Comparison of ENCODE assay signal across 15 cellular contexts in the genomic region with DNA sequence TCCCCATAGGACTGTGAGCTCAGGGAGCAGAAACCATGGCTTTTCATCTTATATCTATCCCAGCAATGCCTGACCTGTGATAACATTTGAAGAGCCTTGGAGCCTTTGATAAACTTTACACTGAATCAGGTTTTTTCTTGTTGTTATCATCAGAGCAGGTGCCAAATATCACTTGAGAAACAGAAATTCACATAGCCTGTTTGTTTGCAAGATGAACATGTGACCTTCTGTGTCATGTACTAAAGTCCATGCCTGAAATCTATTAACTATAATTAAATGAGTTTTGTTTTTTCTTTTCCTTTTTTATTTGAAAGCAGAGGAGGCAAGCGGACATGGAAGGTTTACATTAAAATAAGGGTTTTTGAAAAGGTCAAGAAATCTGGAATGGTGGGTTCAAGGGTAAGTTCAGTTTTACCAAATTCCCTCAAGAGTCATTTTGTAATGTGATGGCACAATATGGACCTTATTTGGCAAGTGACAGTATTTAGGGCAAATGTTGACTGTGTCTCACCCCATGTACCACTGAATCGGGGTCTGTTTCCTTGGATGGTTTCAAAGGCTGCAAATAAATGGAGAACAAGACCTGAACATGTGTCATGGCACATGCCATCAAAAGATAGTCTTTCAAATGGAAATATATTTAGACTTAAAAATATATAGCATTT.
A peak's percentile ranks its signal among the peaks of the same experiment; 100 is the strongest.
DNase-seq lines count a peak whose midpoint lies in the region; ATAC-seq, FAIRE-seq and TF ChIP-seq lines count a peak whose summit lies in the region.
"Had no signal": no experiment of that assay in that cellular context is flagged by ENCODE, and none has a peak within 500 bp of the region (broad histone marks: within the 10 kb centered on the region; RNA-seq: fewer than 3 reads in every experiment).

No MANE protein-coding gene starts in this region.

- intact Hi-C loops in mucosa of descending colon (cut with DNase I, micrococcal nuclease) (no loop called here), Right ventricle myocardium inferior (cut with DNase I) (loop anchor here (2.0 kb wide), 1 partner anchor 144 kb away; no protein-coding TSS in a partner anchor), Right ventricle myocardium superior (cut with DNase I) (loop anchor here (10.0 kb wide), 1 partner anchor 144 kb away; no protein-coding TSS in a partner anchor)

- no peak for TF ChIP-seq POLR2A in H54 (IDR thresholded peaks at IDR 0.05; ENCODE audit: low read depth, low read length)

- peak; percentile 3 for DNase-seq in cerebellar cortex (ENCODE audit: low spot score)
- no peak for DNase-seq in left lobe of liver (ENCODE audit: low spot score)
- no peak for DNase-seq in mucosa of descending colon
- no peak for DNase-seq in H54 (ENCODE audit: insufficient read length, low spot score)
- no peak for DNase-seq in Right ventricle myocardium inferior (ENCODE audit: missing footprints)
- DNase-seq in Right ventricle myocardium superior = no peak
- DNase-seq: AML-193; CD4-positive, alpha-beta T cell; DMS153; DND-41; HCEC 1CT had no signal

- H3K36me3 ChIP-seq in mucosa of descending colon (ENCODE audit: low read depth) = no peaks in the 10 kb centered on the region

- FAIRE-seq in H54 (lab: Jason Lieb, UNC) = no peak
- FAIRE-seq: A549, GM12878, GM19239 had no signal

- ATAC-seq in left lobe of liver (peak; percentile 70), mucosa of descending colon (peak; percentile 42), Right ventricle myocardium inferior (no peak), Right ventricle myocardium superior (ENCODE audit: poor library complexity) (no peak)

- no peak overlapping the region for H3K4me3 ChIP-seq in mucosa of descending colon
- H3K4me3 ChIP-seq: A549, GM12878, GM23248 had no signal

- peaks cover 3% of the 10 kb centered on the region for H3K4me1 ChIP-seq in mucosa of descending colon (ENCODE audit: low read depth)
- H3K4me1 ChIP-seq: A549 had no signal

- no peak for TF ChIP-seq CTCF in mucosa of descending colon (IDR thresholded peaks at IDR 0.05)

- no peaks in the 10 kb centered on the region for H3K9me3 ChIP-seq in mucosa of descending colon
- H3K9me3 ChIP-seq: A549 had no signal

Comparison
In these comparisons a context has a peak if more than half of its experiments do, and no peak if none do; other contexts are left out.
1. ATAC-seq: peak in left lobe of liver (single experiment) and mucosa of descending colon (single experiment); none in Right ventricle myocardium inferior (single experiment) and Right ventricle myocardium superior (single experiment).
2. intact Hi-C loops: an anchor here in Right ventricle myocardium inferior (2.0 kb wide) and Right ventricle myocardium superior (10.0 kb wide); none called in mucosa of descending colon.